ENCODE assay signal across 13 cellular contexts in the genomic region with DNA sequence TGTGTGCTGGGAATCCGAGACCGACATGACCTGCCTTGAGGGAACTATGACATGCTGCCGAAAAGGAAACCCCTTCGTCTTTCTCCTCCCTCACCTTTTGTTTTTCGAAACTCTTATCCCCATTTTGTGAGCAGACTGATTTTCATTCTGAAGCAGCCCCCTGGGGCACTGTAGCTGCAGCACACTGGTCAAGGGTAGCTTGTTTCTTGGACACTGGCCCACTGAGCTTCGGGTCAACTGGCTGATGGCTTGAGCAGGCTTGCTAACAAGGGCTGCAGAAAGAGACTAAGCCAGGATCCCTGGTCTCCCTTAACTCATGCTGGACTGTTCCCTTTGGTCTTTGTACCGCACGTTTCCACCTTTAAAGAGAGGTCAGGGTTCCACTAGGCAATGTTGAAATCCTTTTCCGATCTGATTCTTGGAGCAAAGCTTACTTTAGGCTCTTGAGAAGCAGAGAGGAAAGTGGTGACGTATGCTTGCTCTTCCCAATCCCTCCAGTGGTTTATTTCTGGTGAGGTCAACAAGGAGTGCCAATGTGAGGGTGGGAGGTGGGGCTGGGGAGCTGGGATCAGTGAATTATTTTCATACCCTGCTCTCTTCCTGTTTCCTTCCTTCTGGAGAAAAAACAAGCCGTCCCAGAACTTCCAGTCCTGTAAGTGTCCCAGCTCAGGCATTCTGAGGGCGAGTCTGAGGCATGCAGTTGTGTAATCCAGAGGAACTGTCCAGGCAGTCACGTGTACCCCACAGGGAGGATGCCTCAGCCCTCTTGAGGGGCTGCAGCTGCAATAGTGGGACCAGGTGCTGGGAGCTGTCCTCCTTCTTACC. TPM values are rescaled to one million over a fixed set of nuclear protein-coding genes. Genes with fewer than 3 reads are reported as not detected.
DNase-seq lines count a peak whose midpoint lies in the region; ATAC-seq and TF ChIP-seq lines count a peak whose summit lies in the region.
"Had no signal": no experiment of that assay in that cellular context is flagged by ENCODE, and none has a peak within 500 bp of the region (broad histone marks: within the 10 kb centered on the region; RNA-seq: fewer than 3 reads in every experiment).

No MANE protein-coding gene starts in this region.

- no peaks in the 10 kb centered on the region for H3K9me3 ChIP-seq in HEK293 (ENCODE audit: control insufficient read depth, insufficient read depth, low read depth, low read length)
- no peaks in the 10 kb centered on the region for H3K9me3 ChIP-seq in liver (ENCODE audit: control insufficient read depth in 4 of 4, low read length in 3 of 4)

- H3K36me3 ChIP-seq in HEK293 (ENCODE audit: control insufficient read depth in 2 of 2, insufficient read depth in 1 of 2, low read length in 2 of 2): no peaks in the 10 kb centered on the region
- H3K36me3 ChIP-seq in liver (ENCODE audit: control insufficient read depth in 4 of 4, insufficient read depth in 3 of 4, low read depth in 1 of 4, low read length in 3 of 4): no peaks in the 10 kb centered on the region

- POLR2A ChIA-PET in HEK293 (lab: Yijun Ruan, JAX): no interaction called here

- H3K4me3 ChIP-seq in HEK293 (ENCODE audit: low read depth, low read length): no peak overlapping the region
- no peak overlapping the region for H3K4me3 ChIP-seq in epithelial cell of esophagus (ENCODE audit: low read length)
- no peak overlapping the region for H3K4me3 ChIP-seq in liver (ENCODE audit: low read depth in 1 of 3, low read length in 3 of 3)

- H3K27ac ChIP-seq in HEK293 (ENCODE audit: extremely low read depth, low read depth, low read length): no peak overlapping the region
- H3K27ac ChIP-seq in liver (ENCODE audit: low read depth in 1 of 2, low read length in 2 of 2): no peak overlapping the region
- peak overlapping the region; percentile 62 for H3K27ac ChIP-seq in temporal lobe (ENCODE audit: low read depth, low read length)

- H3K27me3 ChIP-seq in liver (ENCODE audit: control insufficient read depth in 4 of 4, insufficient read depth in 4 of 4, low read length in 3 of 4): peaks cover 0 to 3% (median 0%) of the 10 kb centered on the region in 4 donors

- no peak overlapping the region for H3K9ac ChIP-seq in liver (ENCODE audit: low read depth in 1 of 2, low read length in 2 of 2)

- TF ChIP-seq RAD21 in liver (IDR thresholded peaks at IDR 0.05): no peak

- 48% methylated on average over 13 of the region's 13 CpGs for WGBS in liver

- CTCF ChIA-PET in HEK293 (lab: Yijun Ruan, JAX): interaction anchor here (1.0 kb wide), 1 partner anchor 15 kb away, joined by 3 read pairs; no protein-coding TSS in a partner anchor

- ATAC-seq in GM19395 (IDR thresholded peaks at IDR 0.05; ENCODE audit: unreplicated experiment): no peak
- ATAC-seq: T-helper 17 cell had no signal

- no peaks in the 10 kb centered on the region for H3K4me1 ChIP-seq in HEK293 (ENCODE audit: control insufficient read depth, insufficient read depth, low read length)
- H3K4me1 ChIP-seq in liver (ENCODE audit: control insufficient read depth in 4 of 4, insufficient read depth in 4 of 4, low read length in 3 of 4): no peaks in the 10 kb centered on the region

- DNase-seq in epithelial cell of esophagus (ENCODE audit: low read depth): peak; percentile 68
- DNase-seq in NCI-H1105 treated with DMSO at 0.1 percent for 48 hours (lab: John Stamatoyannopoulos, UW): no peak
- no peak for DNase-seq in KG1 (lab: John Stamatoyannopoulos, UW)
- DNase-seq in activated naive CD4-positive, alpha-beta T cell (lab: John Stamatoyannopoulos, UW): no peak
- DNase-seq: MV-4-11; NK-92 treated with Interleukin-12 subunit alpha and Interleukin-12 subunit beta, amount 100 ng/mL, for 24 hours; stimulated activated CD4-positive, alpha-beta T cell treated with anti-CD3 and anti-CD28 coated beads, Interleukin-15, amount 100 ng/mL, for 24 hours; T-helper 17 cell had no signal

- no peak for TF ChIP-seq CTCF in HEK293 (tag by site-specific recombination; IDR thresholded peaks at IDR 0.05)
- no peak for TF ChIP-seq CTCF in epithelial cell of esophagus (IDR thresholded peaks at IDR 0.05; ENCODE audit: insufficient read depth, low read depth, low read length, missing control alignments)
- no peak for TF ChIP-seq CTCF in liver (IDR thresholded peaks at IDR 0.05; ENCODE audit: low read depth, low read length, missing input control)

TF ChIP-seq in HEK293, 187 proteins besides CTCF, POLR2A, EP300 and RAD21:
- TF ChIP-seq, protein P1, sequence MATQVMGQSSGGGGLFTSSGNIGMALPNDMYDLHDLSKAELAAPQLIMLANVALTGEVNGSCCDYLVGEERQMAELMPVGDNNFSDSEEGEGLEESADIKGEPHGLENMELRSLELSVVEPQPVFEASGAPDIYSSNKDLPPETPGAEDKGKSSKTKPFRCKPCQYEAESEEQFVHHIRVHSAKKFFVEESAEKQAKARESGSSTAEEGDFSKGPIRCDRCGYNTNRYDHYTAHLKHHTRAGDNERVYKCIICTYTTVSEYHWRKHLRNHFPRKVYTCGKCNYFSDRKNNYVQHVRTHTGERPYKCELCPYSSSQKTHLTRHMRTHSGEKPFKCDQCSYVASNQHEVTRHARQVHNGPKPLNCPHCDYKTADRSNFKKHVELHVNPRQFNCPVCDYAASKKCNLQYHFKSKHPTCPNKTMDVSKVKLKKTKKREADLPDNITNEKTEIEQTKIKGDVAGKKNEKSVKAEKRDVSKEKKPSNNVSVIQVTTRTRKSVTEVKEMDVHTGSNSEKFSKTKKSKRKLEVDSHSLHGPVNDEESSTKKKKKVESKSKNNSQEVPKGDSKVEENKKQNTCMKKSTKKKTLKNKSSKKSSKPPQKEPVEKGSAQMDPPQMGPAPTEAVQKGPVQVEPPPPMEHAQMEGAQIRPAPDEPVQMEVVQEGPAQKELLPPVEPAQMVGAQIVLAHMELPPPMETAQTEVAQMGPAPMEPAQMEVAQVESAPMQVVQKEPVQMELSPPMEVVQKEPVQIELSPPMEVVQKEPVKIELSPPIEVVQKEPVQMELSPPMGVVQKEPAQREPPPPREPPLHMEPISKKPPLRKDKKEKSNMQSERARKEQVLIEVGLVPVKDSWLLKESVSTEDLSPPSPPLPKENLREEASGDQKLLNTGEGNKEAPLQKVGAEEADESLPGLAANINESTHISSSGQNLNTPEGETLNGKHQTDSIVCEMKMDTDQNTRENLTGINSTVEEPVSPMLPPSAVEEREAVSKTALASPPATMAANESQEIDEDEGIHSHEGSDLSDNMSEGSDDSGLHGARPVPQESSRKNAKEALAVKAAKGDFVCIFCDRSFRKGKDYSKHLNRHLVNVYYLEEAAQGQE (tag by site-specific recombination; IDR thresholded peaks at IDR 0.05): peak; percentile 45; the same call in 1 of the 2 replicates
- TF ChIP-seq ZNF785 (tag by site-specific recombination; IDR thresholded peaks at IDR 0.05): no peak

TF ChIP-seq in liver, 16 proteins besides CTCF, POLR2A, EP300 and RAD21:
- TF ChIP-seq YY1 (IDR thresholded peaks at IDR 0.05) (no peak), HNF4A (conservative IDR thresholded peaks at IDR 0.05) (peak; percentile 7 to 26), GABPA (IDR thresholded peaks at IDR 0.05 in 1 of 2, conservative IDR thresholded peaks at IDR 0.05 in 1 of 2) (no peak), TAF1 (conservative IDR thresholded peaks at IDR 0.05) (no peak), SP1 (IDR thresholded peaks at IDR 0.05) (peak; percentile 75), NR2F2 (IDR thresholded peaks at IDR 0.05) (peak; percentile 93)
- TF ChIP-seq, protein P2, sequence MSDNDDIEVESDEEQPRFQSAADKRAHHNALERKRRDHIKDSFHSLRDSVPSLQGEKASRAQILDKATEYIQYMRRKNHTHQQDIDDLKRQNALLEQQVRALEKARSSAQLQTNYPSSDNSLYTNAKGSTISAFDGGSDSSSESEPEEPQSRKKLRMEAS (IDR thresholded peaks at IDR 0.05): peak; percentile 32
- TF ChIP-seq, protein P1 (IDR thresholded peaks at IDR 0.05): peak; percentile 29

RNA-seq across cellular contexts. Expression of a gene that starts 7.6 kb away (rescaled TPM):
- total RNA-seq in liver (under 1 TPM in 1 of 2 donors, not detected in 1; 0.59 TPM), temporal lobe (under 0.01 TPM)
- under 1 TPM; 0.18 TPM for polyA plus RNA-seq in liver
- total RNA-seq: glomerular endothelial cell had no signal
